10 cellular contexts compared by ENCODE assay signal in the genomic region with DNA sequence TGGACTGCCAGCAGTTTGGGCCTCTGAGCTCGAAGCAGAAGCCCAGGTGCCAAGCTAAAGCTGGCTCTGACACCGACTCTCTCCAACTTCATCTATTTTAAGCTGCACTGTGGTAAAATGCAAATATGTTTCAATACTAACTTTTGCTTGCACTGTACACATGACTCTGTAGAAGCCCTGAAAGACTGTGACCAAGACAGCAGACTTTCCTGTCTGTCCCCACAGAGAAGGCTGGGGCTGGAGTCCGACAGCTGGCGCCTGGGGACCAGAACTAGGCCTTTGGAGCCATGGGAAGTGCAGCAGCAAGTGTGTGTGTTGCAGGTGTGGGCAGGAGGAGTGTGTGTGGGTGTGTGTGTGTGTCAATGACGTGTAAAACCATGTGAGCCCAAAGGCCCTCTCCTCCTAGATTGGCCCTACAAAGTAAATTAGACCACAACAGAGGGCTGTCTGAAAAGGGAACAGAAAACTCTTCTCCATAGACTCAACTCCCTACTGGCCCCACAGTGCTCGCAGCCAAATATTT.
DNase-seq lines count a peak whose midpoint lies in the region; ATAC-seq and TF ChIP-seq lines count a peak whose summit lies in the region.
"Had no signal": no experiment of that assay in that cellular context is flagged by ENCODE, and none has a peak within 500 bp of the region (broad histone marks: within the 10 kb centered on the region; RNA-seq: fewer than 3 reads in every experiment).

No MANE protein-coding gene starts in this region.

- H3K9me3 Mint-ChIP-seq in memory B cell: no peaks in the 10 kb centered on the region

- H3K27ac Mint-ChIP-seq in memory B cell: peak overlapping the region; percentile 74

- no peaks in the 10 kb centered on the region for H3K27me3 Mint-ChIP-seq in memory B cell

- peak; percentile 50 for TF ChIP-seq POLR2A in GM18951 (IDR thresholded peaks at IDR 0.05; ENCODE audit: extremely low read depth, insufficient read depth, insufficient read length)

- in situ Hi-C loops in GM18951 (cut with MboI; ENCODE audit: low sequenced_read_pairs, unreplicated experiment): no loop called here

- peaks cover 18% of the 10 kb centered on the region for H3K4me1 Mint-ChIP-seq in memory B cell

- peak; percentile 89 for ATAC-seq in GM21723 (IDR thresholded peaks at IDR 0.05; ENCODE audit: unreplicated experiment)
- peak; percentile 87 for ATAC-seq in HG03432 (IDR thresholded peaks at IDR 0.05; ENCODE audit: unreplicated experiment)
- peak; percentile 94 for ATAC-seq in memory B cell (ENCODE audit: low read depth)
- ATAC-seq: upper lobe of right lung had no signal

- peak overlapping the region; percentile 73 for H3K4me3 Mint-ChIP-seq in memory B cell

- H3K36me3 Mint-ChIP-seq in memory B cell: peaks cover 18% of the 10 kb centered on the region

- DNase-seq in memory B cell (ENCODE audit: low spot score in 2 of 2) (peak; percentile 41 to 55), DMS79 (lab: John Stamatoyannopoulos, UW) (no peak), NCI-H2107 (lab: John Stamatoyannopoulos, UW) (no peak), RKO (ENCODE audit: low spot score) (no peak)
- no peak for DNase-seq in NK-92 treated with Interleukin-12 subunit alpha and Interleukin-12 subunit beta, amount 100 ng/mL, for 24 hours (lab: John Stamatoyannopoulos, UW)
- DNase-seq: activated gamma-delta T cell treated with Interleukin-2 at 50 U/mL for 16 hours, upper lobe of right lung had no signal

Comparison
In these comparisons a context has a peak if more than half of its experiments do, and no peak if none do; other contexts are left out.
1. DNase-seq: peak in memory B cell (2 of 2); none in DMS79 (single experiment), NK-92 treated with Interleukin-12 subunit alpha and Interleukin-12 subunit beta, amount 100 ng/mL, for 24 hours (single experiment), NCI-H2107 (single experiment) and RKO (single experiment).
2. Peak in every context shown above with its lines, with median percentiles within 50 percentile points of each other: ATAC-seq.